In genomic region chr11:19094859-19095258, GRCh38 we compare ENCODE assay signal across 34 cellular contexts. TPM values are rescaled to one million over a fixed set of nuclear protein-coding genes. Genes with fewer than 3 reads are reported as not detected.
"Had no signal": no experiment of that assay in that cellular context is flagged by ENCODE, and none has a peak within 500 bp of the region (broad histone marks: within the 10 kb centered on the region; RNA-seq: fewer than 3 reads in every experiment).

No MANE protein-coding gene starts in this region.

- H3K27me3 ChIP-seq: ascending aorta, cardiac muscle cell had no signal

- H3K9me3 Mint-ChIP-seq: activated B cell treated with CpG ODN at 0.5 μM for 24 hours; activated CD4-positive, alpha-beta memory T cell treated with anti-CD3 and anti-CD28 coated beads, Interleukin-2, amount 10 ng/mL, durations not matched to agents 7 days and 5 days; activated CD4-positive, alpha-beta T cell treated with anti-CD3 and anti-CD28 coated beads, Interleukin-2, amount 10 ng/mL, durations not matched to agents 24 days and 14 days; activated naive CD4-positive, alpha-beta T cell treated with anti-CD3 and anti-CD28 coated beads, Interleukin-2, amount 10 ng/mL, durations not matched to agents 7 days and 5 days; activated naive CD4-positive, alpha-beta T cell treated with anti-CD3 and anti-CD28 coated beads, Interleukin-2, amount 50 U/mL, for 24 hours; activated naive CD8-positive, alpha-beta T cell treated with anti-CD3 and anti-CD28 coated beads, Interleukin-2, amount 10 ng/mL, durations not matched to agents 7 days and 5 days; activated naive CD8-positive, alpha-beta T cell treated with anti-CD3 and anti-CD28 coated beads, Interleukin-2, amount 50 U/mL, for 24 hours; activated T-cell treated with anti-CD3 and anti-CD28 coated beads, Interleukin-2, amount 50 U/mL, for 24 hours; activated T-helper 2 cell treated with anti-CD3 and anti-CD28 coated beads, Interferon-gamma antibody, Interleukin-2, Interleukin-4, amounts not matched to agents 10 μg/mL and 5 μg/mL and 100 μg/mL, durations not matched to agents 14 hours and 24 hours and 36 hours; central memory CD8-positive, alpha-beta T cell had no signal

- DNase-seq: activated B cell treated with CpG ODN at 0.5 μM for 24 hours; activated CD4-positive, alpha-beta memory T cell treated with anti-CD3 and anti-CD28 coated beads, Interleukin-2, amount 10 ng/mL, durations not matched to agents 7 days and 5 days; activated CD4-positive, alpha-beta T cell treated with anti-CD3 and anti-CD28 coated beads for 4 hours; activated CD4-positive, alpha-beta T cell treated with anti-CD3 and anti-CD28 coated beads, Interleukin-2, amount 10 ng/mL, durations not matched to agents 24 days and 14 days; activated CD4-positive, alpha-beta T cell treated with anti-CD3 and anti-CD28 coated beads, Interleukin-2, amount 50 U/mL, for 48 hours; activated CD4-positive, CD25-positive, alpha-beta regulatory T cell treated with anti-CD3 and anti-CD28 coated beads, Interleukin-2, amount 50 U/mL, for 72 hours; activated CD8-positive, alpha-beta memory T cell treated with anti-CD3 and anti-CD28 coated beads for 24 hours; activated CD8-positive, alpha-beta memory T cell treated with anti-CD3 and anti-CD28 coated beads, Interleukin-2, amount 10 ng/mL, durations not matched to agents 7 days and 5 days; activated CD8-positive, alpha-beta memory T cell treated with anti-CD3 and anti-CD28 coated beads, Interleukin-2, amount 50 U/mL, for 48 hours; activated CD8-positive, alpha-beta T cell treated with anti-CD3 and anti-CD28 coated beads, Interleukin-2, amount 10 ng/mL, durations not matched to agents 7 days and 5 days; activated effector memory CD4-positive, alpha-beta T cell treated with Interleukin-2 at 50 U/mL for 16 hours; activated gamma-delta T cell; activated naive CD4-positive, alpha-beta T cell treated with anti-CD3 and anti-CD28 coated beads, Interleukin-2, amount 10 ng/mL, durations not matched to agents 7 days and 5 days; activated naive CD4-positive, alpha-beta T cell treated with Interleukin-2 at 50 U/mL for 16 hours; activated naive CD8-positive, alpha-beta T cell treated with anti-CD3 and anti-CD28 coated beads, Interleukin-2, amount 10 ng/mL, durations not matched to agents 7 days and 5 days; activated naive CD8-positive, alpha-beta T cell treated with anti-CD3 and anti-CD28 coated beads, Interleukin-2, amount 50 U/mL, for 24 hours; activated T-cell treated with anti-CD3 and anti-CD28 coated beads, Interleukin-2, amount 50 U/mL, for 24 hours; activated T-cell treated with anti-CD3 and anti-CD28 coated beads, Interleukin-2, amount 50 U/mL, for 48 hours; amygdala; anterior cingulate cortex; caudate nucleus; cerebellar nuclear complex; T-helper 17 cell had no signal

- H3K4me1 Mint-ChIP-seq: activated B cell treated with CpG ODN at 0.5 μM for 24 hours; activated CD4-positive, alpha-beta memory T cell treated with anti-CD3 and anti-CD28 coated beads, Interleukin-2, amount 10 ng/mL, durations not matched to agents 7 days and 5 days; activated CD4-positive, alpha-beta T cell treated with anti-CD3 and anti-CD28 coated beads, Interleukin-2, amount 10 ng/mL, durations not matched to agents 24 days and 14 days; activated CD8-positive, alpha-beta memory T cell treated with anti-CD3 and anti-CD28 coated beads, Interleukin-2, amount 10 ng/mL, durations not matched to agents 7 days and 5 days; activated naive CD4-positive, alpha-beta T cell treated with anti-CD3 and anti-CD28 coated beads, Interleukin-2, amount 10 ng/mL, durations not matched to agents 7 days and 5 days; activated naive CD4-positive, alpha-beta T cell treated with anti-CD3 and anti-CD28 coated beads, Interleukin-2, amount 50 U/mL, for 24 hours; activated naive CD8-positive, alpha-beta T cell treated with anti-CD3 and anti-CD28 coated beads, Interleukin-2, amount 10 ng/mL, durations not matched to agents 7 days and 5 days; activated naive CD8-positive, alpha-beta T cell treated with anti-CD3 and anti-CD28 coated beads, Interleukin-2, amount 50 U/mL, for 24 hours; brain; central memory CD8-positive, alpha-beta T cell; T-helper 17 cell had no signal

- H3K36me3 ChIP-seq: ascending aorta, cardiac muscle cell had no signal

- H3K4me3 Mint-ChIP-seq: activated B cell treated with CpG ODN at 0.5 μM for 24 hours; activated CD4-positive, alpha-beta memory T cell treated with anti-CD3 and anti-CD28 coated beads, Interleukin-2, amount 10 ng/mL, durations not matched to agents 7 days and 5 days; activated CD4-positive, alpha-beta T cell treated with anti-CD3 and anti-CD28 coated beads, Interleukin-2, amount 10 ng/mL, durations not matched to agents 24 days and 14 days; activated CD8-positive, alpha-beta memory T cell treated with anti-CD3 and anti-CD28 coated beads, Interleukin-2, amount 10 ng/mL, durations not matched to agents 7 days and 5 days; activated CD8-positive, alpha-beta T cell treated with anti-CD3 and anti-CD28 coated beads, Interleukin-2, amount 10 ng/mL, durations not matched to agents 7 days and 5 days; activated naive CD4-positive, alpha-beta T cell treated with anti-CD3 and anti-CD28 coated beads, Interleukin-2, amount 10 ng/mL, durations not matched to agents 7 days and 5 days; activated naive CD4-positive, alpha-beta T cell treated with anti-CD3 and anti-CD28 coated beads, Interleukin-2, amount 50 U/mL, for 24 hours; activated naive CD8-positive, alpha-beta T cell; activated naive CD8-positive, alpha-beta T cell treated with anti-CD3 and anti-CD28 coated beads, Interleukin-2, amount 10 ng/mL, durations not matched to agents 7 days and 5 days; activated naive CD8-positive, alpha-beta T cell treated with anti-CD3 and anti-CD28 coated beads, Interleukin-2, amount 50 U/mL, for 24 hours; activated T-cell treated with anti-CD3 and anti-CD28 coated beads, Interleukin-2, amount 50 U/mL, for 24 hours; brain; central memory CD8-positive, alpha-beta T cell; T-helper 17 cell had no signal

- H3K36me3 Mint-ChIP-seq: activated CD8-positive, alpha-beta memory T cell treated with anti-CD3 and anti-CD28 coated beads, Interleukin-2, amount 10 ng/mL, durations not matched to agents 7 days and 5 days; activated naive CD4-positive, alpha-beta T cell treated with anti-CD3 and anti-CD28 coated beads, Interleukin-2, amount 10 ng/mL, durations not matched to agents 7 days and 5 days; activated naive CD4-positive, alpha-beta T cell treated with anti-CD3 and anti-CD28 coated beads, Interleukin-2, amount 50 U/mL, for 24 hours; activated naive CD8-positive, alpha-beta T cell; brain had no signal

- H3K27ac ChIP-seq: ascending aorta, cardiac muscle cell, VCaP had no signal

- H3K9me3 ChIP-seq: ascending aorta had no signal

- ATAC-seq: activated CD8-positive, alpha-beta memory T cell treated with anti-CD3 and anti-CD28 coated beads, Interleukin-2, amount 10 ng/mL, durations not matched to agents 7 days and 5 days; activated CD8-positive, alpha-beta T cell treated with anti-CD3 and anti-CD28 coated beads, Interleukin-2, amount 10 ng/mL, durations not matched to agents 7 days and 5 days; activated naive CD8-positive, alpha-beta T cell treated with anti-CD3 and anti-CD28 coated beads, Interleukin-2, amount 50 U/mL, for 24 hours; T-helper 17 cell had no signal

- H3K4me3 ChIP-seq: ascending aorta, cardiac muscle cell had no signal

- H3K27ac Mint-ChIP-seq: activated B cell treated with CpG ODN at 0.5 μM for 24 hours; activated CD4-positive, alpha-beta memory T cell treated with anti-CD3 and anti-CD28 coated beads, Interleukin-2, amount 10 ng/mL, durations not matched to agents 7 days and 5 days; activated CD4-positive, alpha-beta T cell treated with anti-CD3 and anti-CD28 coated beads, Interleukin-2, amount 10 ng/mL, durations not matched to agents 24 days and 14 days; activated CD8-positive, alpha-beta memory T cell treated with anti-CD3 and anti-CD28 coated beads, Interleukin-2, amount 10 ng/mL, durations not matched to agents 7 days and 5 days; activated CD8-positive, alpha-beta T cell treated with anti-CD3 and anti-CD28 coated beads, Interleukin-2, amount 10 ng/mL, durations not matched to agents 7 days and 5 days; activated naive CD4-positive, alpha-beta T cell treated with anti-CD3 and anti-CD28 coated beads, Interleukin-2, amount 10 ng/mL, durations not matched to agents 7 days and 5 days; activated naive CD4-positive, alpha-beta T cell treated with anti-CD3 and anti-CD28 coated beads, Interleukin-2, amount 50 U/mL, for 24 hours; activated naive CD8-positive, alpha-beta T cell; activated naive CD8-positive, alpha-beta T cell treated with anti-CD3 and anti-CD28 coated beads, Interleukin-2, amount 10 ng/mL, durations not matched to agents 7 days and 5 days; activated naive CD8-positive, alpha-beta T cell treated with anti-CD3 and anti-CD28 coated beads, Interleukin-2, amount 50 U/mL, for 24 hours; activated T-cell treated with anti-CD3 and anti-CD28 coated beads, Interleukin-2, amount 50 U/mL, for 24 hours; activated T-helper 2 cell treated with anti-CD3 and anti-CD28 coated beads, Interferon-gamma antibody, Interleukin-2, Interleukin-4, amounts not matched to agents 10 μg/mL and 5 μg/mL and 100 μg/mL, durations not matched to agents 14 hours and 24 hours and 36 hours; brain; T-helper 17 cell had no signal

- H3K4me1 ChIP-seq: ascending aorta had no signal

RNA-seq across cellular contexts. Expression of gene MRGPRX2, which starts 34.3 kb away (rescaled TPM):
- total RNA-seq: activated B cell treated with CpG ODN at 0.5 μM for 24 hours; activated CD4-positive, alpha-beta memory T cell treated with anti-CD3 and anti-CD28 coated beads, Interleukin-2, amount 10 ng/mL, durations not matched to agents 7 days and 5 days; activated CD8-positive, alpha-beta memory T cell treated with anti-CD3 and anti-CD28 coated beads, Interleukin-2, amount 10 ng/mL, durations not matched to agents 7 days and 5 days; activated CD8-positive, alpha-beta T cell treated with anti-CD3 and anti-CD28 coated beads, Interleukin-2, amount 10 ng/mL, durations not matched to agents 7 days and 5 days; activated naive CD8-positive, alpha-beta T cell treated with anti-CD3 and anti-CD28 coated beads, Interleukin-2, amount 10 ng/mL, durations not matched to agents 7 days and 5 days; activated T-helper 2 cell treated with anti-CD3 and anti-CD28 coated beads, Interferon-gamma antibody, Interleukin-2, Interleukin-4, amounts not matched to agents 10 μg/mL and 5 μg/mL and 100 μg/mL, durations not matched to agents 14 hours and 24 hours and 36 hours; ascending aorta; bronchial epithelial cell; cardiac muscle cell; chondrocyte; T-helper 17 cell; T-helper 2 cell treated with Interferon-gamma antibody and Interleukin-4, amounts not matched to agents 100 ng/mL and 5 ng/mL, for 36 hours had no signal
